In the genomic region with DNA sequence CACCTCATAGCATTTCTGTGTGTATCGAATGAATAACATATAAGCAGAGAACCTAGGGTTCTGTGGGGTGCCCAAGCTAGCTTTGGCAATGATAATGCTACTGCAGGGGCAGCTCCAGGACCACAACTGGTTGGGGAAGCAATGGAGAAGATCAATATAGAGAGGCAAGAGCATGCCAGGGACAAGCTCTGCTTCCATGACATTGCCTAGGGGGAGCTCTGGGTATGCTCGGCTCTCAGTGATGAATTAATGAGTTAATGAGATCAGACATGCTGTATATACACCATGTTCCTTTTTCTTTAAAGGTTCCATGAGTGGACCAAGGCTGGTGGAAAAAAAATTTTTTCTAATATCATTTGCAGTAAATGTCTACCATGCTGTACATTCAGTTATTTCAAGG, we compare ENCODE assay signal across 13 cellular contexts.
"Had no signal": no experiment of that assay in that cellular context is flagged by ENCODE, and none has a peak within 500 bp of the region (broad histone marks: within the 10 kb centered on the region; RNA-seq: fewer than 3 reads in every experiment).

No MANE protein-coding gene starts in this region.

- H3K9me3 ChIP-seq: gastroesophageal sphincter, left lung had no signal

- H3K4me1 ChIP-seq: gastroesophageal sphincter, left lung had no signal

- H3K36me3 ChIP-seq: brain microvascular endothelial cell, gastroesophageal sphincter, left lung had no signal

- H3K4me3 ChIP-seq: gastroesophageal sphincter, left lung had no signal

- H3K27me3 ChIP-seq: brain microvascular endothelial cell, gastroesophageal sphincter, left lung had no signal

- ATAC-seq: gastroesophageal sphincter; left lung; natural killer cell; stimulated activated effector memory CD8-positive, alpha-beta T cell treated with anti-CD3 and anti-CD28 coated beads, Interleukin-12 subunit alpha, Interleukin-12 subunit beta, amount 100 ng/mL, for 72 hours had no signal

- H3K27ac ChIP-seq: brain microvascular endothelial cell, gastroesophageal sphincter, left lung had no signal

- DNase-seq: activated CD4-positive, alpha-beta T cell treated with anti-CD3 and anti-CD28 coated beads, Interleukin-2, amount 50 U/mL, for 1 hour; activated naive CD4-positive, alpha-beta T cell; activated naive CD8-positive, alpha-beta T cell treated with anti-CD3 and anti-CD28 coated beads, Interleukin-2, amount 10 ng/mL, durations not matched to agents 7 days and 5 days; activated T-cell treated with anti-CD3 and anti-CD28 coated beads for 4 hours; anterior cingulate cortex; brain microvascular endothelial cell; cortex of kidney; effector CD4-positive, alpha-beta T cell; kidney; left lung; natural killer cell had no signal
